Comparison of ENCODE assay signal across 30 cellular contexts in the genomic region with DNA sequence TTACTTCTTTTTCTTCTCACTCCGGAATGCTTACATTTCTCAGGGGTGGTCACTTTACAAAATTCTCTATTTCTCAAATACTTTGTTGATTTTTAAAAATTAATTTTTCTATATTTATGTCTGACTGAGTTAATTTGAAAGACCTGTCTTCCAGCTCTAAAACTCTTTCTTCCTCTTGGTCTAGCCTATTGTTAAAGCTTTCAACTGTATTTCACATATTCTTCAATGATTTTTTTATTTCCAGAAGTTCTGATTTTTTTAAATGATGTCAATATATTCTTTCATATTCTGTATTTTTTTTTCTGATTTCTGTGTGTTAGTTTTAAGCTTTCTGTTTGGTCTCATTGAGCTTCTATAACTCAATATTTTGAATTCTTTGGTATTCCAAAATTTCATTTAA. TPM values are rescaled to one million over a fixed set of nuclear protein-coding genes. Genes with fewer than 3 reads are reported as not detected.
"Had no signal": no experiment of that assay in that cellular context is flagged by ENCODE, and none has a peak within 500 bp of the region (broad histone marks: within the 10 kb centered on the region; RNA-seq: fewer than 3 reads in every experiment).

No MANE protein-coding gene starts in this region.

- H3K4me1 ChIP-seq: left ventricle myocardium inferior, neural progenitor cell, prostate gland, tibial nerve, vagina had no signal

- H3K27ac ChIP-seq: left ventricle myocardium inferior, neural progenitor cell, neutrophil, prostate gland, skin epidermis, tibial nerve, vagina had no signal

- H3K27me3 ChIP-seq: neural progenitor cell, neutrophil, tibial nerve, vagina had no signal

- H3K4me2 ChIP-seq: neural progenitor cell had no signal

- H3K9ac ChIP-seq: neural progenitor cell had no signal

- H3K36me3 ChIP-seq: left ventricle myocardium inferior, neural progenitor cell, neutrophil, prostate gland, tibial nerve, vagina had no signal

- ATAC-seq: natural killer cell; right cardiac atrium; sciatic nerve; stimulated activated memory B cell treated with anti-CD40 and anti-IgM and Interleukin-4, amounts not matched to agents 10 μg/mL and 1 μg/mL and 100 μg/mL, for 72 hours; stimulated activated naive CD8-positive, alpha-beta T cell treated with anti-CD3 and anti-CD28 coated beads, Interleukin-15, amount 100 ng/mL, for 72 hours had no signal

- H3K36me3 Mint-ChIP-seq: neural progenitor cell; stimulated activated memory B cell treated with anti-CD40 and anti-IgM and Interleukin-4, amounts not matched to agents 10 μg/mL and 1 μg/mL and 100 μg/mL, for 72 hours; type B pancreatic cell had no signal

- H3K27ac Mint-ChIP-seq: memory B cell; natural killer cell; nephron progenitor cell; neural progenitor cell; stimulated activated memory B cell treated with anti-CD40 and anti-IgM and Interleukin-4, amounts not matched to agents 10 μg/mL and 1 μg/mL and 100 μg/mL, for 72 hours; stimulated activated naive CD8-positive, alpha-beta T cell treated with anti-CD3 and anti-CD28 coated beads, Interleukin-15, amount 100 ng/mL, for 72 hours; type B pancreatic cell had no signal

- H3K4me3 ChIP-seq: left ventricle myocardium inferior, lung, neural progenitor cell, prostate gland, skin epidermis, tibial nerve, vagina had no signal

- H3K27me3 Mint-ChIP-seq: stimulated activated memory B cell treated with anti-CD40 and anti-IgM and Interleukin-4, amounts not matched to agents 10 μg/mL and 1 μg/mL and 100 μg/mL, for 72 hours; type B pancreatic cell had no signal

- H3K4me3 Mint-ChIP-seq: memory B cell; natural killer cell; nephron progenitor cell; neural progenitor cell; stimulated activated memory B cell treated with anti-CD40 and anti-IgM and Interleukin-4, amounts not matched to agents 10 μg/mL and 1 μg/mL and 100 μg/mL, for 72 hours; stimulated activated naive CD8-positive, alpha-beta T cell treated with anti-CD3 and anti-CD28 coated beads, Interleukin-15, amount 100 ng/mL, for 72 hours; type B pancreatic cell had no signal

- H3K4me1 Mint-ChIP-seq: memory B cell; nephron progenitor cell; neural progenitor cell; stimulated activated memory B cell treated with anti-CD40 and anti-IgM and Interleukin-4, amounts not matched to agents 10 μg/mL and 1 μg/mL and 100 μg/mL, for 72 hours; stimulated activated naive CD8-positive, alpha-beta T cell treated with anti-CD3 and anti-CD28 coated beads, Interleukin-15, amount 100 ng/mL, for 72 hours had no signal

- H3K9me3 ChIP-seq: neutrophil, prostate gland had no signal

- H2AFZ ChIP-seq: neural progenitor cell had no signal

- DNase-seq: head of caudate nucleus; hippocampal formation; islet precursor cell; left ventricle myocardium inferior; midbrain; natural killer cell; nephron progenitor cell; occipital lobe; posterior cingulate gyrus; retina; right cardiac atrium; stimulated activated CD4-positive, alpha-beta T cell treated with anti-CD3 and anti-CD28 coated beads, Interleukin-1b, Interleukin-23, amount 100 ng/mL, for 48 hours; stimulated activated CD4-positive, alpha-beta T cell treated with anti-CD3 and anti-CD28 coated beads, Interleukin-2, amount 100 ng/mL, for 48 hours; stimulated activated CD4-positive, alpha-beta T cell treated with anti-CD3 and anti-CD28 coated beads, Interleukin-4, amount 100 ng/mL, for 4 hours; stimulated activated CD8-positive, alpha-beta memory T cell treated with anti-CD3 and anti-CD28 coated beads, Interleukin-4, amount 100 ng/mL, for 48 hours; stimulated activated naive CD4-positive, alpha-beta T cell treated with Interleukin-2 at 50 U/mL for 16 hours; stimulated activated naive CD8-positive, alpha-beta T cell treated with anti-CD3 and anti-CD28 coated beads, Interleukin-15, amount 100 ng/mL, for 72 hours; substantia nigra had no signal

RNA-seq across cellular contexts. Expression of gene AKR1C2, which starts 27.3 kb away (rescaled TPM):
- total RNA-seq: natural killer cell, osteocyte had no signal
